Comparison of ENCODE assay signal across 8 cellular contexts in genomic region chr5:80672140-80672736, GRCh38. TPM values are rescaled to one million over a fixed set of nuclear protein-coding genes. Genes with fewer than 3 reads are reported as not detected.
DNase-seq lines count a peak whose midpoint lies in the region; ATAC-seq, FAIRE-seq and TF ChIP-seq lines count a peak whose summit lies in the region.

No MANE protein-coding gene starts in this region.

- WGBS in A549 (ENCODE audit: missing lambda C conversion rate): 2% methylated on average over 7 of the region's 7 CpGs
- 28 to 33% methylated on average over 7 of the region's 7 CpGs for WGBS in heart right ventricle, 2 donors

- H3K27me3 ChIP-seq in adipocyte (replicated peaks; ENCODE audit: control insufficient read depth, insufficient read depth, low read length): no peaks in the 10 kb centered on the region
- no peaks in the 10 kb centered on the region for H3K27me3 ChIP-seq in heart right ventricle

- TF ChIP-seq CTCF in A549 (IDR thresholded peaks at IDR 0.05) (peak; percentile 84), GM13977 (IDR thresholded peaks at IDR 0.05; ENCODE audit: extremely low read depth, insufficient read depth, missing control alignments) (peak; percentile 94), heart right ventricle (IDR thresholded peaks at IDR 0.05) (peak; percentile 68 to 89 (median 78))

- H3K4me3 ChIP-seq in A549 (no peak overlapping the region), adipocyte (ENCODE audit: low read length) (no peak overlapping the region), heart right ventricle (no peak overlapping the region)

- DNase-seq in A549 (ENCODE audit: low read depth in 1 of 2, low spot score in 1 of 2) (peak; percentile 72 to 79), GM13977 (ENCODE audit: low spot score) (peak; percentile 64), MV-4-11 (lab: John Stamatoyannopoulos, UW) (peak; percentile 36), SW480 (ENCODE audit: low spot score) (peak; percentile 67), adipocyte (ENCODE audit: low read depth) (peak; percentile 88), heart right ventricle (peak; percentile 27 to 58), retina (peak; percentile 40)

- POLR2A ChIA-PET in A549 (lab: Yijun Ruan, JAX): interaction anchor here (0.5 to 1.1 kb wide), 2 partner anchors 185 to 331 kb away, joined by 3 to 8 read pairs; partner anchors contain the start of gene FAM151B

- intact Hi-C loops in heart right ventricle (cut with DNase I): loop anchor here in 5 of 10 donors (5.0 to 10.0 kb wide), 4 partner anchors 185 to 633 kb away; partner anchors contain the start of genes FAM151B (in 5 of the 5) and ZCCHC9 (in 1 of the 5)

- peak; percentile 85 to 95; a peak in 5 of 6 replicates for ATAC-seq in A549
- ATAC-seq in heart right ventricle: peak in 6 of 8 donors; percentile 53 to 77 (median 68)
- ATAC-seq in GM18907 (IDR thresholded peaks at IDR 0.05; ENCODE audit: unreplicated experiment): no peak

- no peak for TF ChIP-seq POLR2A in A549 (IDR thresholded peaks at IDR 0.05; ENCODE audit: low read length)

- 0 out of 3 replicates have a peak, but pooled peaks cover 3% of the 10 kb centered on the region for H3K4me1 ChIP-seq in A549
- H3K4me1 ChIP-seq in adipocyte (ENCODE audit: control insufficient read depth, insufficient read depth, low read length): peaks cover 5% of the 10 kb centered on the region
- peaks cover 0 to 7% (median 0%) of the 10 kb centered on the region in 9 donors for H3K4me1 ChIP-seq in heart right ventricle

- no peaks in the 10 kb centered on the region for H3K9me3 ChIP-seq in A549
- no peaks in the 10 kb centered on the region for H3K9me3 ChIP-seq in adipocyte (ENCODE audit: control insufficient read depth, low read length)
- no peaks in the 10 kb centered on the region for H3K9me3 ChIP-seq in heart right ventricle

- H3K9ac ChIP-seq in adipocyte (ENCODE audit: low read length): no peak overlapping the region

- CTCF ChIA-PET in A549 (lab: Yijun Ruan, JAX): interaction anchor here (0.6 to 3.3 kb wide), 20 partner anchors 9 to 581 kb away, joined by 3 to 14 read pairs (median 4); partner anchors contain the start of gene FAM151B

- H3K4me2 ChIP-seq in A549: no peak overlapping the region

- FAIRE-seq in A549 (lab: Jason Lieb, UNC): peak; percentile 7

- in situ Hi-C loops in GM13977 (cut with MboI; ENCODE audit: low pct_unique_long_range_greater_than_20kb, low sequenced_read_pairs, unreplicated experiment): loop anchor here (10.0 to 25.0 kb wide), 2 partner anchors 187 to 585 kb away; partner anchors contain the start of gene FAM151B

- H3K27ac ChIP-seq in A549: no peak overlapping the region
- no peak overlapping the region for H3K27ac ChIP-seq in heart right ventricle

- TF ChIP-seq EP300 in A549 (IDR thresholded peaks at IDR 0.05): no peak

- TF ChIP-seq RAD21 in A549 (conservative IDR thresholded peaks at IDR 0.05 in 1 of 2, IDR thresholded peaks at IDR 0.05 in 1 of 2): peak; percentile 64 to 67

- H3K36me3 ChIP-seq in adipocyte (ENCODE audit: control insufficient read depth, insufficient read depth, low read length, severe bottlenecking) (peaks cover 45% of the 10 kb centered on the region), heart right ventricle (peaks cover 0 to 91% (median 19%) of the 10 kb centered on the region in 9 donors)

TF ChIP-seq in A549, 52 proteins besides CTCF, POLR2A, EP300 and RAD21:
- TF ChIP-seq ZSCAN20 (CRISPR knock-in tag; IDR thresholded peaks at IDR 0.05): no peak
- no peak for TF ChIP-seq RFX5 (IDR thresholded peaks at IDR 0.05)
- TF ChIP-seq SMC3 (IDR thresholded peaks at IDR 0.05): peak; percentile 85
- no peak for TF ChIP-seq BCL3 (IDR thresholded peaks at IDR 0.05)

RNA-seq across cellular contexts. Expression of gene DHFR, which starts 17.5 kb away (rescaled TPM):
- polyA plus RNA-seq in A549 (2011; rRNA removed): 44.3 and 61.3 TPM in 2 replicates
- 35.0 and 39.0 TPM in 2 replicates for polyA plus RNA-seq in A549 (2012; cell fraction: cytosol; rRNA removed)
- polyA plus RNA-seq in A549 (2012; cell fraction: nucleus; rRNA removed): 12.8 and 19.0 TPM in 2 replicates
- polyA plus RNA-seq in A549 (2017; fragmentation: RNase III; extraction: RNeasy Plus Mini Kit Qiagen cat#74134 plus additional on column Dnase treatment): 87.0 to 99.4 TPM (median 91.1 TPM) in 3 replicates
- 25.1 and 40.2 TPM in 2 replicates for polyA minus RNA-seq in A549 (2011; rRNA and poly(A)+ RNA removed)
- 10 to 100 TPM in 5 of 10 donors, 1 to 10 TPM in 5; 4.3 to 19.6 (median 10.1) TPM for total RNA-seq in heart right ventricle
- 1 to 10 TPM; 4.1 to 9.9 TPM for polyA plus RNA-seq in heart right ventricle

RNA-seq across cellular contexts. Expression of gene MSH3, which starts 17.8 kb away (rescaled TPM):
- 11.0 and 13.1 TPM in 2 replicates for polyA plus RNA-seq in A549 (2011; rRNA removed)
- polyA plus RNA-seq in A549 (2012; cell fraction: cytosol; rRNA removed): 2.4 and 2.8 TPM in 2 replicates
- 1.0 and 1.6 TPM in 2 replicates for polyA plus RNA-seq in A549 (2012; cell fraction: nucleus; rRNA removed)
- polyA plus RNA-seq in A549 (2017; fragmentation: RNase III; extraction: RNeasy Plus Mini Kit Qiagen cat#74134 plus additional on column Dnase treatment): 9.0 to 9.3 TPM (median 9.3 TPM) in 3 replicates
- 8.1 and 8.5 TPM in 2 replicates for polyA minus RNA-seq in A549 (2011; rRNA and poly(A)+ RNA removed)
- 10 to 100 TPM in 8 of 10 donors, 1 to 10 TPM in 2; 8.0 to 15.1 (median 12.0) TPM for total RNA-seq in heart right ventricle
- polyA plus RNA-seq in heart right ventricle: 1 to 10 TPM; 2.6 TPM

Comparison
In these comparisons a context has a peak if more than half of its experiments do, and no peak if none do; other contexts are left out.
1. DNase-seq: peak in every context shown above with its lines; median percentile 88 in adipocyte; 76 in A549; 67 in SW480; 64 in GM13977; 42 in heart right ventricle; 40 in retina; 36 in MV-4-11.